8 cellular contexts compared by ENCODE assay signal in genomic region chr3:153052096-153052460, GRCh38.
DNase-seq lines count a peak whose midpoint lies in the region; ATAC-seq and TF ChIP-seq lines count a peak whose summit lies in the region.

No MANE protein-coding gene starts in this region.

- TF ChIP-seq CTCF in omental fat pad (IDR thresholded peaks at IDR 0.05) (no peak), endodermal cell (conservative IDR thresholded peaks at IDR 0.05) (no peak), Peyer's patch (IDR thresholded peaks at IDR 0.05) (no peak)

- 87 to 93% methylated on average over 4 of the region's 4 CpGs for WGBS in endodermal cell (ENCODE audit: insufficient coverage in 1 of 2, insufficient read length in 1 of 2), 2 experiments

- peaks cover 3% of the 10 kb centered on the region for H3K9me3 Mint-ChIP-seq in endodermal cell

- DNase-seq in DMS53 treated with DMSO at 0.1 percent for 48 hours (lab: John Stamatoyannopoulos, UW; ENCODE audit: unreplicated experiment) (peak; percentile 49), NCI-H460 (ENCODE audit: extremely low read depth, low read depth) (peak; percentile 23), dermis microvascular lymphatic vessel endothelial cell (ENCODE audit: low read depth in 2 of 2) (peak; percentile 35 to 94), omental fat pad (ENCODE audit: low spot score) (no peak), endodermal cell (no peak), Peyer's patch (no peak)
- no peak for DNase-seq in activated CD8-positive, alpha-beta memory T cell treated with anti-CD3 and anti-CD28 coated beads, Interleukin-2, amount 50 U/mL, for 4 hours

- H3K4me3 ChIP-seq in endodermal cell (ENCODE audit: low read length): no peak overlapping the region
- H3K4me3 ChIP-seq in Peyer's patch: no peak overlapping the region

- no peak overlapping the region for H3K27ac Mint-ChIP-seq in endodermal cell

- H3K27ac ChIP-seq in endodermal cell (ENCODE audit: low read depth, low read length) (no peak overlapping the region), Peyer's patch (peak overlapping the region in 2 of 4 donors; percentile 40 to 49)

- no peak for TF ChIP-seq POLR2A in Peyer's patch (IDR thresholded peaks at IDR 0.05)

- no peaks in the 10 kb centered on the region for H3K36me3 Mint-ChIP-seq in endodermal cell (ENCODE audit: low read depth)

- no peaks in the 10 kb centered on the region for H3K36me3 ChIP-seq in endodermal cell (ENCODE audit: control insufficient read depth, insufficient read depth, low read length)
- H3K36me3 ChIP-seq in Peyer's patch: no peaks in the 10 kb centered on the region

- no peaks in the 10 kb centered on the region for H3K4me1 ChIP-seq in endodermal cell (ENCODE audit: control insufficient read depth, insufficient read depth, low read length)
- H3K4me1 ChIP-seq in Peyer's patch: no peaks in the 10 kb centered on the region

- no peaks in the 10 kb centered on the region for H3K27me3 ChIP-seq in endodermal cell (ENCODE audit: control insufficient read depth, insufficient read depth, low read length, poor library complexity, severe bottlenecking)
- H3K27me3 ChIP-seq in Peyer's patch: no peaks in the 10 kb centered on the region

- no peak overlapping the region for H3K4me3 Mint-ChIP-seq in endodermal cell

- ATAC-seq in omental fat pad (ENCODE audit: low FRiP score) (peak; percentile 41), GM21381 (IDR thresholded peaks at IDR 0.05; ENCODE audit: unreplicated experiment) (no peak)

- H3K9ac ChIP-seq in endodermal cell (ENCODE audit: extremely low read depth, low read length, poor library complexity, severe bottlenecking): no peak overlapping the region

- H3K9me3 ChIP-seq in endodermal cell (ENCODE audit: control insufficient read depth, low read length) (no peaks in the 10 kb centered on the region), Peyer's patch (no peaks in the 10 kb centered on the region)

- H3K4me1 Mint-ChIP-seq in endodermal cell: no peaks in the 10 kb centered on the region

- H3K27me3 Mint-ChIP-seq in endodermal cell (ENCODE audit: insufficient read depth): no peaks in the 10 kb centered on the region

Comparison
In these comparisons a context has a peak if more than half of its experiments do, and no peak if none do; other contexts are left out.
1. DNase-seq: peak in DMS53 treated with DMSO at 0.1 percent for 48 hours (single experiment), NCI-H460 (single experiment) and dermis microvascular lymphatic vessel endothelial cell (2 of 2); none in omental fat pad (single experiment), endodermal cell (single experiment), Peyer's patch (0 of 3) and activated CD8-positive, alpha-beta memory T cell treated with anti-CD3 and anti-CD28 coated beads, Interleukin-2, amount 50 U/mL, for 4 hours (single experiment).